ENCODE assay signal across 8 cellular contexts in the genomic region with DNA sequence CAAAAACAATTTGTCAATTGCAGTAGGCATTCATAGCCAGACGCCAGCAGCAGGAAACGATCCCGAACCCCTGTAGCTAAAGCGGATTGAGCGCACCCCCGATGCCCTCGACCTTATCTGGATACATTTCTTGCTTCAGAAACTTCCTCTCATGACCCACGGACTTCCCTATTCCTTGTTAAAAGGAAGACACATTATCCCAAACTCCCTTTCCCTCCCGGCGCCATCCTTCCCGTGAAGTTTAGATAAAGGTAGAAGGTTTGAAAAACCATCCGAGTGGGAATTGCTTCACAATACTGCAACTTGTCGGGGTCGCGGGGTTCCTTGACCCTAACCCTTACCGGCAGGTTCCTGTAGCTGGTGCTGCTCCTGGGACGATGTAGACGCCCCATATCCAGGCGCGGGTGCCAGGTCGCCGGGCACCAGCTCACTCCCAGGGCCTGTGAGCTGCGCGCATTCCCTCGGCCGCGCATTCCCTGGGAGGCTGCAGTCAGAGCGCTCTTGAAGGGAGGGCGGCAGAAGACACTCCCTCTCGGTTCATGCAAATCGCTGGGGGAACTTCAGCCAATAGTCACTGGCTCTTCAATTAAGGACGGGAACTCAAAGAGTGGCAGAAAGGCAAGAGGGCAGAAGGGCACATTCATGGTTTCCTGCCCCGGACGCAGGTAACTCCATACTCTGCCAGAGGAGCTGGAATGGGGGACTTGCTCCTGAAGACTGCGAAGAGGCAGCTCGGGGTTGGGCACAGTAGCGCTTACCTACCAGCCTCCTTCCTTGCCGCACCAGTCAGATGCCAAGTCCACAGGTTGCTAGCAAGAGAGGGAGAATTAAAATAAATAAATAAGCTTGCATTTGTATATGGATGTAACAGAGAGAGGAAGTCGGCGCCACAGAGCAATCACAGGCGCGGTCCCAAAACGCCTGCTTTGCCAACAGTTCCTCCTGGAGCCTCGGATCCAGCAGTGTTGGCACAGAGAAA. TPM values are rescaled to one million over a fixed set of nuclear protein-coding genes. Genes with fewer than 3 reads are reported as not detected.
A peak's percentile ranks its signal among the peaks of the same experiment; 100 is the strongest.
DNase-seq lines count a peak whose midpoint lies in the region; ATAC-seq and TF ChIP-seq lines count a peak whose summit lies in the region.

No MANE protein-coding gene starts in this region.

- H3K4me1 ChIP-seq in HUES48 (ENCODE audit: control insufficient read depth, insufficient read depth, low read length) (no peaks in the 10 kb centered on the region), SJCRH30 (no peaks in the 10 kb centered on the region), ovary (ENCODE audit: insufficient read depth) (no peaks in the 10 kb centered on the region)

- peak overlapping the region; percentile 25 for H3K27ac ChIP-seq in HUES48 (ENCODE audit: low read depth, low read length)
- H3K27ac ChIP-seq in SJCRH30: no peak overlapping the region
- H3K27ac ChIP-seq in ovary: no peak overlapping the region

- intact Hi-C loops in head of caudate nucleus (cut with DNase I) (no loop called here), ovary (cut with DNase I) (no loop called here), natural killer cell (cut with micrococcal nuclease) (no loop called here)

- no peak overlapping the region for H3K27ac Mint-ChIP-seq in natural killer cell

- H3K27me3 Mint-ChIP-seq in natural killer cell (ENCODE audit: low read depth in 2 of 2): peaks cover 14 to 20% of the 10 kb centered on the region in 2 donors

- H3K36me3 ChIP-seq in HUES48 (ENCODE audit: control insufficient read depth, insufficient read depth, low read length) (no peaks in the 10 kb centered on the region), SJCRH30 (no peaks in the 10 kb centered on the region), ovary (no peaks in the 10 kb centered on the region)

- H3K36me3 Mint-ChIP-seq in natural killer cell: no peaks in the 10 kb centered on the region

- WGBS in ovary, 3 donors: 1 to 5% (median 3%) methylated on average over 44 of the region's 44 CpGs

- H3K9me3 ChIP-seq in HUES48 (ENCODE audit: control insufficient read depth, insufficient read depth, low read length) (no peaks in the 10 kb centered on the region), SJCRH30 (replicated peaks) (no peaks in the 10 kb centered on the region), ovary (no peaks in the 10 kb centered on the region)

- ATAC-seq in HG03571 (IDR thresholded peaks at IDR 0.05; ENCODE audit: unreplicated experiment) (no peak), natural killer cell (no peak)

- no peak for TF ChIP-seq CTCF in ovary (IDR thresholded peaks at IDR 0.05)
- TF ChIP-seq CTCF in natural killer cell (IDR thresholded peaks at IDR 0.05): no peak

- H3K4me1 Mint-ChIP-seq in natural killer cell: no peaks in the 10 kb centered on the region

- no peak for TF ChIP-seq POLR2A in ovary (IDR thresholded peaks at IDR 0.05)

- peak overlapping the region; percentile 63; the same call in 1 of the 2 replicates for H3K9ac ChIP-seq in HUES48 (ENCODE audit: low read depth, low read length)

- no peak overlapping the region for H3K4me3 Mint-ChIP-seq in natural killer cell

- TF ChIP-seq EP300 in ovary (IDR thresholded peaks at IDR 0.05): no peak

- H3K27me3 ChIP-seq in HUES48 (ENCODE audit: control insufficient read depth, insufficient read depth, low read length) (peaks cover 38% of the 10 kb centered on the region), SJCRH30 (no peaks in the 10 kb centered on the region), ovary (no peaks in the 10 kb centered on the region)

- DNase-seq in SJCRH30 (peak; percentile 52 to 66), head of caudate nucleus (peak; percentile 26 to 86 (median 68)), ovary (no peak), natural killer cell (no peak)
- no peak for DNase-seq in activated CD8-positive, alpha-beta memory T cell treated with anti-CD3 and anti-CD28 coated beads, Interleukin-2, amount 50 U/mL, for 4 hours
- no peak for DNase-seq in activated naive CD4-positive, alpha-beta T cell treated with Interleukin-2 at 50 U/mL for 16 hours

- peak overlapping the region; percentile 83 for H3K4me3 ChIP-seq in HUES48 (ENCODE audit: low read depth, low read length)
- H3K4me3 ChIP-seq in SJCRH30: peak overlapping the region; percentile 53
- peak overlapping the region; percentile 21 for H3K4me3 ChIP-seq in ovary

- peaks cover 4 to 8% of the 10 kb centered on the region in 2 donors for H3K9me3 Mint-ChIP-seq in natural killer cell

RNA-seq across cellular contexts. Expression of gene PCDH20, which starts 0.7 kb away (rescaled TPM):
- total RNA-seq in SJCRH30 (2014; rRNA removed; shearing (Covaris generic)): 1.1 TPM in 2 replicates
- total RNA-seq in ovary (1 to 10 TPM in 2 of 7 donors, under 1 TPM in 3, not detected in 2; under 0.01 to 3.3 (median 0.57) TPM), natural killer cell (not detected)
- 1 to 10 TPM in 1 of 2 donors, under 1 TPM in 1; 0.07 to 2.1 TPM for polyA plus RNA-seq in ovary

Comparison
In these comparisons a context has a peak if more than half of its experiments do, and no peak if none do; other contexts are left out.
1. H3K4me3 ChIP-seq: peak in every context shown above with its lines; median percentile 83 in HUES48; 53 in SJCRH30; 21 in ovary.
2. DNase-seq: peak in SJCRH30 (2 of 2) and head of caudate nucleus (42 of 42); none in ovary (0 of 5), activated CD8-positive, alpha-beta memory T cell treated with anti-CD3 and anti-CD28 coated beads, Interleukin-2, amount 50 U/mL, for 4 hours (single experiment), natural killer cell (single experiment) and activated naive CD4-positive, alpha-beta T cell treated with Interleukin-2 at 50 U/mL for 16 hours (single experiment).